In genomic region chr13:103941506-103942148, GRCh38 we compare ENCODE assay signal across 21 cellular contexts.
DNase-seq lines count a peak whose midpoint lies in the region; ATAC-seq, FAIRE-seq and TF ChIP-seq lines count a peak whose summit lies in the region.
"Had no signal": no experiment of that assay in that cellular context is flagged by ENCODE, and none has a peak within 500 bp of the region (broad histone marks: within the 10 kb centered on the region; RNA-seq: fewer than 3 reads in every experiment).

No MANE protein-coding gene starts in this region.

- H3K4me2 ChIP-seq in IMR-90 (ENCODE audit: low read depth, low read length) (no peak overlapping the region), astrocyte (ENCODE audit: low read length) (peak overlapping the region; percentile 14), mesenchymal stem cell (ENCODE audit: low read length, poor library complexity, severe bottlenecking) (no peak overlapping the region)
- H3K4me2 ChIP-seq: A549, KMS-11 had no signal

- H3K9me3 Mint-ChIP-seq in astrocyte (ENCODE audit: unreplicated experiment) = no peaks in the 10 kb centered on the region

- no peaks in the 10 kb centered on the region for H3K4me1 ChIP-seq in IMR-90 (ENCODE audit: control insufficient read depth, insufficient read depth, low read length)
- peaks cover 8% of the 10 kb centered on the region for H3K4me1 ChIP-seq in astrocyte (ENCODE audit: insufficient read depth, low read length)
- H3K4me1 ChIP-seq in mesenchymal stem cell (ENCODE audit: control insufficient read depth, insufficient read depth, low read depth, low read length) = no peaks in the 10 kb centered on the region
- no peaks in the 10 kb centered on the region for H3K4me1 ChIP-seq in testis
- H3K4me1 ChIP-seq: A549, BE2C, Peyer's patch had no signal

- H3K79me1 ChIP-seq in IMR-90 (ENCODE audit: low read depth in 1 of 2, low read length in 2 of 2) (no peaks in the 10 kb centered on the region), mesenchymal stem cell (replicated peaks; ENCODE audit: low read length, poor library complexity, severe bottlenecking) (no peaks in the 10 kb centered on the region)

- TF ChIP-seq CTCF in IMR-90 (conservative IDR thresholded peaks at IDR 0.05; ENCODE audit: low read depth, low read length) = no peak
- no peak for TF ChIP-seq CTCF in astrocyte (IDR thresholded peaks at IDR 0.05; ENCODE audit: insufficient read depth, low read depth, low read length)
- no peak for TF ChIP-seq CTCF in epithelial cell of esophagus (IDR thresholded peaks at IDR 0.05; ENCODE audit: insufficient read depth, low read depth, low read length, missing control alignments)
- TF ChIP-seq CTCF in testis (IDR thresholded peaks at IDR 0.05) = no peak

- H2BK12ac ChIP-seq in mesenchymal stem cell (ENCODE audit: low read length in 2 of 2) = no peak overlapping the region

- POLR2A ChIA-PET in IMR-90 (lab: Charles Lee; ENCODE audit: unreplicated experiment) = no interaction called here

- no peak overlapping the region for H3K18ac ChIP-seq in IMR-90 (ENCODE audit: low read depth, low read length)
- H3K18ac ChIP-seq in mesenchymal stem cell (ENCODE audit: low read depth in 1 of 2, low read length in 2 of 2) = peak overlapping the region in 1 of 2 experiments; percentile 21

- no peaks in the 10 kb centered on the region for H3K4me1 Mint-ChIP-seq in astrocyte (ENCODE audit: low read depth, unreplicated experiment)

- CTCF ChIA-PET in IMR-90 (lab: Yijun Ruan, JAX) = no interaction called here

- intact Hi-C loops in IMR-90 (cut with micrococcal nuclease) = no loop called here
- intact Hi-C loops in testis (cut with DNase I; ENCODE audit: low total_unique reads) = no loop called here

- H3K4me3 ChIP-seq in IMR-90 (ENCODE audit: insufficient read depth, low read depth, low read length) (no peak overlapping the region), astrocyte (ENCODE audit: insufficient read depth, low read depth, low read length) (no peak overlapping the region), epithelial cell of esophagus (ENCODE audit: low read length) (no peak overlapping the region), mesenchymal stem cell (ENCODE audit: insufficient read depth in 1 of 2, low read depth in 1 of 2, low read length in 2 of 2) (no peak overlapping the region), testis (no peak overlapping the region)
- H3K4me3 ChIP-seq: A549, GM12878, Peyer's patch had no signal

- H2BK5ac ChIP-seq in IMR-90 (ENCODE audit: low read depth, low read length, poor library complexity, severe bottlenecking) (no peak overlapping the region), mesenchymal stem cell (ENCODE audit: low read depth, low read length, poor library complexity, severe bottlenecking) (no peak overlapping the region)

- H4K20me1 ChIP-seq in IMR-90 (ENCODE audit: insufficient read depth, low read length) (no peaks in the 10 kb centered on the region), astrocyte (ENCODE audit: insufficient read depth, low read length) (no peaks in the 10 kb centered on the region)

- H3K9me3 ChIP-seq in IMR-90 (ENCODE audit: control insufficient read depth, insufficient read depth, low read length) (peaks cover 7% of the 10 kb centered on the region), astrocyte (ENCODE audit: insufficient read depth, low read depth, low read length) (no peaks in the 10 kb centered on the region), mesenchymal stem cell (ENCODE audit: control insufficient read depth, low read length) (peaks cover 19% of the 10 kb centered on the region), testis (no peaks in the 10 kb centered on the region)
- H3K9me3 ChIP-seq: A549, BE2C, Peyer's patch had no signal

- H2BK120ac ChIP-seq in IMR-90 (ENCODE audit: low read depth, low read length) (no peak overlapping the region), mesenchymal stem cell (ENCODE audit: low read depth, low read length) (no peak overlapping the region)

- no peak overlapping the region for H3K23ac ChIP-seq in IMR-90 (ENCODE audit: low read depth, low read length)
- no peak overlapping the region for H3K23ac ChIP-seq in mesenchymal stem cell (ENCODE audit: low read length in 2 of 2)

- no CpG with 5 or more reads among the region's 2 CpGs for WGBS in IMR-90 (ENCODE audit: extremely low coverage in 2 of 2, insufficient read length in 1 of 2), 2 experiments
- WGBS in mesenchymal stem cell = 86% methylated on average over 2 of the region's 2 CpGs
- 83 to 93% methylated on average over 2 of the region's 2 CpGs for WGBS in testis, 2 donors

- no peak overlapping the region for H3K4ac ChIP-seq in IMR-90 (ENCODE audit: low read depth, low read length)
- H3K4ac ChIP-seq in mesenchymal stem cell (ENCODE audit: low read depth in 1 of 2, low read length in 2 of 2) = no peak overlapping the region

- dilution Hi-C loops in IMR-90 (cut with HindIII; ENCODE audit: low sequenced_read_pairs, unreplicated experiment) = no loop called here

- H3K27me3 Mint-ChIP-seq in astrocyte (ENCODE audit: low read depth, unreplicated experiment) = no peaks in the 10 kb centered on the region

- H4K91ac ChIP-seq in IMR-90 (ENCODE audit: insufficient read depth, low read depth, low read length) (no peak overlapping the region), mesenchymal stem cell (ENCODE audit: low read length) (no peak overlapping the region)

- H3K27ac ChIP-seq in IMR-90 (ENCODE audit: insufficient read depth, low read length) (no peak overlapping the region), astrocyte (ENCODE audit: low read depth, low read length) (no peak overlapping the region), mesenchymal stem cell (ENCODE audit: low read length, poor library complexity, severe bottlenecking) (no peak overlapping the region), testis (no peak overlapping the region)
- H3K27ac ChIP-seq: A549, KMS-11, Peyer's patch had no signal

- H3K56ac ChIP-seq in IMR-90 (ENCODE audit: extremely low read depth, insufficient read depth, low read length) = no peak overlapping the region

- H2AFZ ChIP-seq in IMR-90 (replicated peaks; ENCODE audit: low read length, poor library complexity) = no peak overlapping the region
- H2AFZ ChIP-seq in astrocyte (ENCODE audit: low read depth, low read length) = no peak overlapping the region
- no peak overlapping the region for H2AFZ ChIP-seq in mesenchymal stem cell (ENCODE audit: low read depth, low read length)

- H4K8ac ChIP-seq in IMR-90 (ENCODE audit: low read depth in 2 of 2, low read length in 2 of 2) (no peak overlapping the region), mesenchymal stem cell (ENCODE audit: low read length) (no peak overlapping the region)

- DNase-seq in IMR-90 (no peak), astrocyte (ENCODE audit: low read depth) (peak; percentile 36), epithelial cell of esophagus (ENCODE audit: low read depth) (peak; percentile 17), mesenchymal stem cell (peak; percentile 14), AML-193 (lab: John Stamatoyannopoulos, UW) (no peak), testis (no peak)
- DNase-seq in activated CD8-positive, alpha-beta memory T cell treated with anti-CD3 and anti-CD28 coated beads, Interleukin-2, amount 50 U/mL, for 48 hours = no peak
- no peak for DNase-seq in activated naive CD4-positive, alpha-beta T cell treated with Interleukin-2 at 50 U/mL for 16 hours
- DNase-seq: BE2C, DND-41, GOT3, NCI-H1092 treated with DMSO at 0.1 percent for 48 hours, NCI-H1436 treated with DMSO at 0.1 percent for 48 hours, NCI-H1930, NCI-H2171, NCI-H526, Peyer's patch had no signal

- H2BK15ac ChIP-seq in IMR-90 (ENCODE audit: low read depth, low read length) = no peak overlapping the region
- H2BK15ac ChIP-seq in mesenchymal stem cell (ENCODE audit: low read depth, poor library complexity, severe bottlenecking) = no peak overlapping the region

- H3K27ac Mint-ChIP-seq in astrocyte (ENCODE audit: unreplicated experiment) = no peak overlapping the region

- H3K14ac ChIP-seq in IMR-90 (replicated peaks; ENCODE audit: low read depth, low read length) (no peak overlapping the region), mesenchymal stem cell (ENCODE audit: low read length in 2 of 2) (no peak overlapping the region)

- FAIRE-seq in astrocyte (lab: Jason Lieb, UNC) = no peak
- FAIRE-seq: A549, GM12878 had no signal

- no TSS peak for BruUV-seq in IMR-90 (replicated peaks; lab: Mats Ljungman, UMichigan)

- H3K36me3 ChIP-seq in IMR-90 (ENCODE audit: control insufficient read depth, insufficient read depth, low read length) = no peaks in the 10 kb centered on the region
- no peaks in the 10 kb centered on the region for H3K36me3 ChIP-seq in astrocyte (ENCODE audit: insufficient read depth, low read length)
- H3K36me3 ChIP-seq in mesenchymal stem cell (ENCODE audit: control insufficient read depth in 1 of 2, insufficient read depth in 2 of 2, low read depth in 1 of 2, low read length in 2 of 2) = peaks cover 0 to 4% of the 10 kb centered on the region in 2 experiments
- H3K36me3 ChIP-seq in testis (ENCODE audit: low read depth, missing control alignments) = no peaks in the 10 kb centered on the region
- H3K36me3 ChIP-seq: BE2C, Peyer's patch had no signal

- H3K4me3 Mint-ChIP-seq in astrocyte (ENCODE audit: unreplicated experiment) = no peak overlapping the region

- no peaks in the 10 kb centered on the region for H3K79me2 ChIP-seq in astrocyte (ENCODE audit: insufficient read depth, low read length)

- 0 out of 2 replicates have a peak, but pooled peaks have one; percentile 29 for ATAC-seq in IMR-90 (ENCODE audit: low read depth)
- ATAC-seq: A549, GM12878, HCT116 had no signal

- H2AK5ac ChIP-seq in IMR-90 (ENCODE audit: low read depth, low read length) = no peak overlapping the region
- no peak overlapping the region for H2AK5ac ChIP-seq in mesenchymal stem cell (ENCODE audit: low read length, severe bottlenecking)

- no peaks in the 10 kb centered on the region for H3K36me3 Mint-ChIP-seq in astrocyte (ENCODE audit: low read depth, unreplicated experiment)

- H2BK20ac ChIP-seq in IMR-90 (ENCODE audit: low read depth, low read length) = no peak overlapping the region

- TF ChIP-seq POLR2A in IMR-90 (IDR thresholded peaks at IDR 0.05; ENCODE audit: low read depth, low read length) (no peak), testis (IDR thresholded peaks at IDR 0.05) (no peak)

- no peak for TF ChIP-seq RAD21 in IMR-90 (IDR thresholded peaks at IDR 0.05; ENCODE audit: low read length)

- no peak overlapping the region for H4K5ac ChIP-seq in IMR-90 (ENCODE audit: low read depth, low read length)

- H3K9ac ChIP-seq in IMR-90 (ENCODE audit: low read depth, low read length) (no peak overlapping the region), astrocyte (ENCODE audit: low read length) (no peak overlapping the region), mesenchymal stem cell (ENCODE audit: low read length) (no peak overlapping the region)
- H3K9ac ChIP-seq: KMS-11 had no signal

- no peak overlapping the region for H2AK9ac ChIP-seq in IMR-90 (replicated peaks; ENCODE audit: low read depth, low read length, poor library complexity)

- H3K9me1 ChIP-seq in IMR-90 (ENCODE audit: insufficient read depth, low read length) = no peaks in the 10 kb centered on the region

- in situ Hi-C loops in IMR-90 (cut with MboI; ENCODE audit: low sequenced_read_pairs) = no loop called here

- H3K27me3 ChIP-seq in IMR-90 (ENCODE audit: control insufficient read depth, insufficient read depth, low read length) (no peaks in the 10 kb centered on the region), astrocyte (ENCODE audit: insufficient read depth, low read length) (no peaks in the 10 kb centered on the region), mesenchymal stem cell (ENCODE audit: control insufficient read depth in 1 of 2, insufficient read depth in 1 of 2, low read length in 2 of 2) (no peaks in the 10 kb centered on the region), testis (no peaks in the 10 kb centered on the region)
- H3K27me3 ChIP-seq: BE2C, Peyer's patch had no signal

Comparison
In these comparisons a context has a peak if more than half of its experiments do, and no peak if none do; other contexts are left out.
1. DNase-seq: peak in astrocyte (single experiment), epithelial cell of esophagus (single experiment) and mesenchymal stem cell (single experiment); none in IMR-90 (single experiment), AML-193 (0 of 2), activated CD8-positive, alpha-beta memory T cell treated with anti-CD3 and anti-CD28 coated beads, Interleukin-2, amount 50 U/mL, for 48 hours (single experiment), testis (single experiment) and activated naive CD4-positive, alpha-beta T cell treated with Interleukin-2 at 50 U/mL for 16 hours (single experiment).